ENCODE assay signal across 8 cellular contexts in the genomic region with DNA sequence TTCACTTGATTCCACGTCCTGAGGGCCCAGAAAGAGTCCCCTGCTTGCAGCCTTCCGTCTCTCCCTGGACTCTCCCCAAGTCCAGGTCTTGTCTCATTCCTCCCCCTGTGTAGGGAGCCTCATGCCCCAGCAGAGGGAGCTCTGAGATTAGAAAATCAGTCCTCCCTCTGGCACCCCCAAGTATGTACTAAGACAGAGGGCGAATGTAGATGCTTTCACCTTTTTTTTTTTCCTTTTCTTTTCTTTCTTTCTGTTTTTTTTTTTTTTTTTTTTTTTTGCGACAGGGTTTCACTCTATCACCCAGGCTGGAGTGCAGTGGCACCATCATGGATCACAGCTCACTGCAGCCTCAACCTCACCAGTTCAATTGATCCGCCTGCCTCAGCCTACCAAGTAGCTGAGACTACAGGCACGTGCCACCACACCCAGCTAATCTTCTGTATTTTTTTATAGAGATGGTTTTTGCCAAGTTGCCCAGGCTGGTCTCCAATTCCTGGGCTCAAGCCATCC. TPM values are rescaled to one million over a fixed set of nuclear protein-coding genes. Genes with fewer than 3 reads are reported as not detected.
DNase-seq lines count a peak whose midpoint lies in the region; ATAC-seq and TF ChIP-seq lines count a peak whose summit lies in the region.

No MANE protein-coding gene starts in this region.

- H3K4me1 ChIP-seq in left lung = peaks cover 0 to 26% of the 10 kb centered on the region in 2 donors

- H3K27ac ChIP-seq in VCaP (peak overlapping the region; percentile 95), left lung (no peak overlapping the region)

- TF ChIP-seq CTCF in VCaP (conservative IDR thresholded peaks at IDR 0.05) = peak; percentile 88
- TF ChIP-seq CTCF in left lung (IDR thresholded peaks at IDR 0.05) = peak; percentile 82 to 89

- H3K27me3 ChIP-seq in left lung = peaks cover 0 to 12% of the 10 kb centered on the region in 2 donors

- no peak overlapping the region for H3K4me3 ChIP-seq in left lung

- intact Hi-C loops in left lung (cut with DNase I) = no loop called here

- H3K36me3 ChIP-seq in left lung = peaks cover 0 to 39% of the 10 kb centered on the region in 2 donors

- no peaks in the 10 kb centered on the region for H3K9me3 ChIP-seq in left lung

- peak; percentile 70 for DNase-seq in activated gamma-delta T cell treated with Interleukin-2 at 50 U/mL for 16 hours
- DNase-seq in activated gamma-delta T cell (lab: John Stamatoyannopoulos, UW) = no peak
- peak; percentile 25 for DNase-seq in NCI-H2227 treated with DMSO at 0.1 percent for 48 hours (lab: John Stamatoyannopoulos, UW)
- peak; percentile 68 for DNase-seq in central memory CD4-positive, alpha-beta T cell
- DNase-seq in left lung = peak in 1 of 2 donors; percentile 79
- peak; percentile 42 to 60 (median 49) for DNase-seq in stimulated activated CD4-positive, alpha-beta T cell treated with anti-CD3 and anti-CD28 coated beads, TNF-alpha, amount 100 ng/mL, for 48 hours (ENCODE audit: low read depth in 3 of 3)

- ATAC-seq in HG02981 (IDR thresholded peaks at IDR 0.05; ENCODE audit: unreplicated experiment) (peak; percentile 48), left lung (peak; percentile 72)

RNA-seq across cellular contexts. Expression of a gene that starts 10.3 kb away (rescaled TPM):
- 10 to 100 TPM; 67.2 to 79.0 TPM for total RNA-seq in left lung

RNA-seq across cellular contexts. Expression of a gene that starts 10.4 kb away (rescaled TPM):
- total RNA-seq in left lung = under 1 TPM; 0.58 to 0.96 TPM

RNA-seq across cellular contexts. Expression of a gene that starts 20.5 kb away (rescaled TPM):
- total RNA-seq in left lung = 10 to 100 TPM in 1 of 2 donors, 1 to 10 TPM in 1; 7.1 to 12.0 TPM

RNA-seq across cellular contexts. Expression of a gene that starts 41.7 kb away (rescaled TPM):
- total RNA-seq in left lung = 10 to 100 TPM; 47.6 to 48.6 TPM

RNA-seq across cellular contexts. Expression of a gene that starts 54.0 kb away (rescaled TPM):
- total RNA-seq in left lung = 1 to 10 TPM; 3.4 to 6.6 TPM
